Comparison of ENCODE assay signal across 27 cellular contexts in genomic region chr5:158669275-158669674, GRCh38.
"Had no signal": no experiment of that assay in that cellular context is flagged by ENCODE, and none has a peak within 500 bp of the region (broad histone marks: within the 10 kb centered on the region; RNA-seq: fewer than 3 reads in every experiment).

No MANE protein-coding gene starts in this region.

- H3K27me3 ChIP-seq: ovary, right atrium auricular region, right lobe of liver, suprapubic skin, tibial artery had no signal

- DNase-seq: hypothalamus; immature natural killer cell; kidney; left colon; left ventricle myocardium inferior; midbrain; mucosa of descending colon; naive thymus-derived CD4-positive, alpha-beta T cell; ovary; right lobe of liver; stimulated activated CD4-positive, alpha-beta T cell treated with anti-CD3 and anti-CD28 coated beads, Interleukin-1b, Interleukin-23, amount 100 ng/mL, for 48 hours; stimulated activated CD4-positive, alpha-beta T cell treated with anti-CD3 and anti-CD28 coated beads, Interleukin-2, amount 100 ng/mL, for 48 hours; stimulated activated CD4-positive, alpha-beta T cell treated with anti-CD3 and anti-CD28 coated beads, Interleukin-4, amount 100 ng/mL, for 4 hours; stimulated activated naive CD4-positive, alpha-beta T cell; tibial artery; trophoblast cell; upper lobe of right lung had no signal

- ATAC-seq: left colon; mucosa of descending colon; naive thymus-derived CD4-positive, alpha-beta T cell; natural killer cell treated with Interleukin-12 subunit alpha and Interleukin-12 subunit beta and Interleukin-15 and Interleukin-18, amount 100 ng/mL, for 72 hours; upper lobe of right lung had no signal

- H3K27ac Mint-ChIP-seq: immature natural killer cell; naive thymus-derived CD4-positive, alpha-beta T cell; natural killer cell treated with Interleukin-12 subunit alpha and Interleukin-12 subunit beta and Interleukin-15 and Interleukin-18, amount 100 ng/mL, for 72 hours; progenitor cell of endocrine pancreas; stimulated activated naive CD8-positive, alpha-beta T cell treated with anti-CD3 and anti-CD28 coated beads, Interleukin-15, Interleukin-2, amounts not matched to agents 100 ng/mL and 50 ng/mL, for 24 hours had no signal

- H3K4me1 ChIP-seq: left ventricle myocardium inferior, right atrium auricular region, suprapubic skin, tibial artery, upper lobe of right lung had no signal

- H3K9me3 Mint-ChIP-seq: natural killer cell treated with Interleukin-12 subunit alpha and Interleukin-12 subunit beta and Interleukin-15 and Interleukin-18, amount 100 ng/mL, for 72 hours had no signal

- H3K36me3 ChIP-seq: left ventricle myocardium inferior, ovary, right atrium auricular region, right lobe of liver, suprapubic skin, thoracic aorta, tibial artery, upper lobe of right lung had no signal

- H3K4me2 ChIP-seq: smooth muscle cell had no signal

- H3K27ac ChIP-seq: left ventricle myocardium inferior, ovary, right atrium auricular region, right lobe of liver, suprapubic skin, thoracic aorta, tibial artery, upper lobe of right lung had no signal

- H3K4me3 ChIP-seq: left ventricle myocardium inferior, lung, mucosa of descending colon, ovary, right atrium auricular region, right lobe of liver, smooth muscle cell, suprapubic skin, thoracic aorta, tibial artery, upper lobe of right lung had no signal

- H3K4me3 Mint-ChIP-seq: immature natural killer cell; naive thymus-derived CD4-positive, alpha-beta T cell; natural killer cell treated with Interleukin-12 subunit alpha and Interleukin-12 subunit beta and Interleukin-15 and Interleukin-18, amount 100 ng/mL, for 72 hours; stimulated activated naive CD8-positive, alpha-beta T cell treated with anti-CD3 and anti-CD28 coated beads, Interleukin-15, Interleukin-2, amounts not matched to agents 100 ng/mL and 50 ng/mL, for 24 hours had no signal

- H3K36me3 Mint-ChIP-seq: immature natural killer cell; natural killer cell treated with Interleukin-12 subunit alpha and Interleukin-12 subunit beta and Interleukin-15 and Interleukin-18, amount 100 ng/mL, for 72 hours had no signal

- H3K27me3 Mint-ChIP-seq: progenitor cell of endocrine pancreas; stimulated activated naive CD8-positive, alpha-beta T cell treated with anti-CD3 and anti-CD28 coated beads, Interleukin-15, Interleukin-2, amounts not matched to agents 100 ng/mL and 50 ng/mL, for 24 hours had no signal

- FAIRE-seq: islet of Langerhans, urothelium cell line had no signal

- H3K4me1 Mint-ChIP-seq: immature natural killer cell; naive thymus-derived CD4-positive, alpha-beta T cell had no signal

- H3K9me3 ChIP-seq: mucosa of descending colon, ovary, right lobe of liver, suprapubic skin, upper lobe of right lung had no signal
